Comparison of ENCODE assay signal across 24 cellular contexts in the genomic region with DNA sequence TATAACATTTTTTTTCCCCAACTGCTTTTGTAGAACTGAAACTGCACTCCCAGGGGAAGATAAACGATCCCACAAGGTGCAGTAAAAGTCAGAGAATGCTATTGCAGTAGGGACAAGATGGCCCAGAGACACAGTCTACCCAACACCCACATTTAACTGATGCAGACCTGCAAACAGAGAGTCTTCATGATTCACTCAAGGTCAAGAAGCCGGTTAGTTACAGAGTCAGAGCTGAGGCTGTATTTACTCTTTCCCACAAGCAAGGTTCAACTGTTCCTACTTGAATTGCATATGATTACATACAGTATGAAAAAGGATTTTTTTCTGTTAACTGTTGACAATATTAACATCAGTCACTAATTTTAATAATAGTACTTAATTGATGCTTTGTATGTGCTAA.
"Had no signal": no experiment of that assay in that cellular context is flagged by ENCODE, and none has a peak within 500 bp of the region (broad histone marks: within the 10 kb centered on the region; RNA-seq: fewer than 3 reads in every experiment).

No MANE protein-coding gene starts in this region.

- H3K4me1 ChIP-seq: esophagus squamous epithelium, left lung, lower lobe of right lung, parathyroid adenoma, prostate gland, right lobe of liver, stomach, transverse colon had no signal

- H3K4me3 ChIP-seq: esophagus squamous epithelium, left lung, lower lobe of right lung, prostate gland, right lobe of liver, skin epidermis, stomach, thoracic aorta, transverse colon had no signal

- H3K36me3 Mint-ChIP-seq: memory B cell; natural killer cell treated with Interleukin-12 subunit alpha and Interleukin-12 subunit beta and Interleukin-15 and Interleukin-18, amount 100 ng/mL, for 72 hours had no signal

- H2AFZ ChIP-seq: parathyroid adenoma had no signal

- H3K9me3 ChIP-seq: esophagus squamous epithelium, left lung, lower lobe of right lung, prostate gland, right lobe of liver, stomach, thoracic aorta, transverse colon had no signal

- DNase-seq: effector memory CD8-positive, alpha-beta T cell; esophagus squamous epithelium; foreskin melanocyte; head of caudate nucleus; hypothalamus; left lung; lower lobe of right lung; midbrain; occipital lobe; retina; right lobe of liver; stimulated activated CD4-positive, alpha-beta T cell treated with anti-CD3 and anti-CD28 coated beads, Interleukin-2, amount 100 ng/mL, for 24 hours; stimulated activated naive CD4-positive, alpha-beta T cell; stomach; substantia nigra; transverse colon had no signal

- H3K4me1 Mint-ChIP-seq: central memory CD8-positive, alpha-beta T cell; memory B cell had no signal

- H3K27ac ChIP-seq: esophagus squamous epithelium, left lung, lower lobe of right lung, parathyroid adenoma, prostate gland, right lobe of liver, skin epidermis, stomach, thoracic aorta, transverse colon had no signal

- ATAC-seq: effector memory CD8-positive, alpha-beta T cell; left lung; lower lobe of right lung; natural killer cell treated with Interleukin-12 subunit alpha and Interleukin-12 subunit beta and Interleukin-15 and Interleukin-18, amount 100 ng/mL, for 72 hours; right lobe of liver had no signal

- H3K79me2 ChIP-seq: parathyroid adenoma had no signal

- H3K9me3 Mint-ChIP-seq: dendritic cell treated with granulocyte-macrophage colony-stimulating factor and Interleukin-4, amounts not matched to agents 40 ng/mL and 50 ng/mL, for 4 days; memory B cell had no signal

- H3K4me3 Mint-ChIP-seq: central memory CD8-positive, alpha-beta T cell; dendritic cell treated with granulocyte-macrophage colony-stimulating factor and Interleukin-4, amounts not matched to agents 40 ng/mL and 50 ng/mL, for 4 days; effector memory CD8-positive, alpha-beta T cell; memory B cell; natural killer cell treated with Interleukin-12 subunit alpha and Interleukin-12 subunit beta and Interleukin-15 and Interleukin-18, amount 100 ng/mL, for 72 hours had no signal

- H3K36me3 ChIP-seq: esophagus squamous epithelium, left lung, lower lobe of right lung, prostate gland, right lobe of liver, stomach, thoracic aorta, transverse colon had no signal

- H3K27ac Mint-ChIP-seq: dendritic cell treated with granulocyte-macrophage colony-stimulating factor and Interleukin-4, amounts not matched to agents 40 ng/mL and 50 ng/mL, for 4 days; effector memory CD8-positive, alpha-beta T cell; memory B cell; natural killer cell treated with Interleukin-12 subunit alpha and Interleukin-12 subunit beta and Interleukin-15 and Interleukin-18, amount 100 ng/mL, for 72 hours had no signal

- H3K9ac ChIP-seq: parathyroid adenoma had no signal

- H3K27me3 Mint-ChIP-seq: central memory CD8-positive, alpha-beta T cell; dendritic cell treated with granulocyte-macrophage colony-stimulating factor and Interleukin-4, amounts not matched to agents 40 ng/mL and 50 ng/mL, for 4 days; effector memory CD8-positive, alpha-beta T cell; memory B cell; natural killer cell treated with Interleukin-12 subunit alpha and Interleukin-12 subunit beta and Interleukin-15 and Interleukin-18, amount 100 ng/mL, for 72 hours had no signal

- H3K27me3 ChIP-seq: esophagus squamous epithelium, left lung, right lobe of liver, stomach, transverse colon had no signal
